ENCODE assay signal across 23 cellular contexts in genomic region chr1:55579332-55579996, GRCh38.
"Had no signal": no experiment of that assay in that cellular context is flagged by ENCODE, and none has a peak within 500 bp of the region (broad histone marks: within the 10 kb centered on the region; RNA-seq: fewer than 3 reads in every experiment).

No MANE protein-coding gene starts in this region.

- H3K27ac Mint-ChIP-seq: activated B cell treated with CpG ODN at 0.5 μM for 24 hours; activated CD4-positive, alpha-beta memory T cell treated with anti-CD3 and anti-CD28 coated beads for 36 hours; activated naive CD8-positive, alpha-beta T cell treated with anti-CD3 and anti-CD28 coated beads for 36 hours; activated T-helper 1 cell treated with anti-CD3 and anti-CD28 coated beads, Interleukin-12 subunit alpha, Interleukin-12 subunit beta, Interleukin-2, Interleukin-4 antibody, amounts not matched to agents 30 ng/mL and 10 ng/mL and 1 ng/mL, durations not matched to agents 14 hours and 24 hours and 36 hours; naive thymus-derived CD4-positive, alpha-beta T cell; T-cell; type B pancreatic cell had no signal

- H3K9ac ChIP-seq: parathyroid adenoma had no signal

- H3K4me1 ChIP-seq: body of pancreas, parathyroid adenoma had no signal

- H3K79me2 ChIP-seq: parathyroid adenoma had no signal

- DNase-seq: activated B cell treated with CpG ODN at 0.5 μM for 24 hours; activated CD4-positive, alpha-beta memory T cell treated with anti-CD3 and anti-CD28 coated beads for 36 hours; activated CD4-positive, alpha-beta T cell treated with anti-CD3 and anti-CD28 coated beads for 4 hours; activated naive CD8-positive, alpha-beta T cell treated with anti-CD3 and anti-CD28 coated beads for 36 hours; activated T-cell treated with anti-CD3 and anti-CD28 coated beads for 4 hours; amygdala; body of pancreas; caudate nucleus; dorsolateral prefrontal cortex; gastrocnemius medialis; heart right ventricle; kidney glomerular epithelial cell; mesenchymal stem cell; mucosa of descending colon; naive thymus-derived CD4-positive, alpha-beta T cell; sigmoid colon; stimulated activated CD8-positive, alpha-beta memory T cell treated with anti-CD3 and anti-CD28 coated beads, Interleukin-4, amount 100 ng/mL, for 48 hours; stimulated activated naive CD4-positive, alpha-beta T cell treated with Interleukin-2 at 50 U/mL for 16 hours; T-cell; T-helper 9 cell had no signal

- H3K4me1 Mint-ChIP-seq: activated B cell treated with CpG ODN at 0.5 μM for 24 hours; activated naive CD8-positive, alpha-beta T cell treated with anti-CD3 and anti-CD28 coated beads for 36 hours; naive thymus-derived CD4-positive, alpha-beta T cell; T-cell had no signal

- H3K27ac ChIP-seq: body of pancreas, parathyroid adenoma had no signal

- H3K4me3 Mint-ChIP-seq: activated B cell treated with CpG ODN at 0.5 μM for 24 hours; activated CD4-positive, alpha-beta memory T cell treated with anti-CD3 and anti-CD28 coated beads for 36 hours; activated naive CD8-positive, alpha-beta T cell treated with anti-CD3 and anti-CD28 coated beads for 36 hours; activated T-helper 1 cell treated with anti-CD3 and anti-CD28 coated beads, Interleukin-12 subunit alpha, Interleukin-12 subunit beta, Interleukin-2, Interleukin-4 antibody, amounts not matched to agents 30 ng/mL and 10 ng/mL and 1 ng/mL, durations not matched to agents 14 hours and 24 hours and 36 hours; naive thymus-derived CD4-positive, alpha-beta T cell; T-cell; type B pancreatic cell had no signal

- H3K36me3 ChIP-seq: gastrocnemius medialis, heart right ventricle, sigmoid colon had no signal

- H3K9me3 Mint-ChIP-seq: activated B cell treated with CpG ODN at 0.5 μM for 24 hours; activated CD4-positive, alpha-beta memory T cell treated with anti-CD3 and anti-CD28 coated beads for 36 hours; activated naive CD8-positive, alpha-beta T cell treated with anti-CD3 and anti-CD28 coated beads for 36 hours; activated T-helper 1 cell treated with anti-CD3 and anti-CD28 coated beads, Interleukin-12 subunit alpha, Interleukin-12 subunit beta, Interleukin-2, Interleukin-4 antibody, amounts not matched to agents 30 ng/mL and 10 ng/mL and 1 ng/mL, durations not matched to agents 14 hours and 24 hours and 36 hours; T-cell; type B pancreatic cell had no signal

- H2AFZ ChIP-seq: parathyroid adenoma had no signal

- H3K27me3 Mint-ChIP-seq: activated naive CD8-positive, alpha-beta T cell treated with anti-CD3 and anti-CD28 coated beads for 36 hours had no signal

- H3K9me3 ChIP-seq: body of pancreas, gastrocnemius medialis, heart right ventricle, mucosa of descending colon, sigmoid colon had no signal

- H3K27me3 ChIP-seq: body of pancreas, dorsolateral prefrontal cortex, gastrocnemius medialis, heart right ventricle, sigmoid colon had no signal

- H3K36me3 Mint-ChIP-seq: activated CD4-positive, alpha-beta memory T cell treated with anti-CD3 and anti-CD28 coated beads for 36 hours; activated naive CD8-positive, alpha-beta T cell treated with anti-CD3 and anti-CD28 coated beads for 36 hours; naive thymus-derived CD4-positive, alpha-beta T cell; T-cell; type B pancreatic cell had no signal

- H3K4me3 ChIP-seq: body of pancreas, dorsolateral prefrontal cortex, gastrocnemius medialis, heart right ventricle, mucosa of descending colon, sigmoid colon had no signal
